ENCODE assay signal across 1 cellular context in genomic region chr22:45597460-45598192, GRCh38.
A peak's percentile ranks its signal among the peaks of the same experiment; 100 is the strongest.
TF ChIP-seq lines count a peak whose summit lies in the region.

No MANE protein-coding gene starts in this region.

TF ChIP-seq in HepG2, 621 proteins besides CTCF, POLR2A, EP300 and RAD21 (continued from another document and continues in another):
- TF ChIP-seq ARID3A (IDR thresholded peaks at IDR 0.05; ENCODE audit: low read depth, low read length) = no peak
- TF ChIP-seq MXD4 (CRISPR knock-in tag; IDR thresholded peaks at IDR 0.05) = 0 out of 2 replicates have a peak, but pooled peaks have one; percentile 57
- peak; percentile 13; the same call in 1 of the 2 replicates for TF ChIP-seq ZNF768 (CRISPR knock-in tag; IDR thresholded peaks at IDR 0.05)
- no peak for TF ChIP-seq SYNCRIP (IDR thresholded peaks at IDR 0.05; ENCODE audit: insufficient read depth, low read depth, low read length)
- TF ChIP-seq ADNP (CRISPR knock-in tag; IDR thresholded peaks at IDR 0.05) = no peak
- peak; percentile 48; the same call in 1 of the 2 replicates for TF ChIP-seq ATF2 (CRISPR knock-in tag; IDR thresholded peaks at IDR 0.05)
- no peak; the same call in 1 of the 2 replicates for TF ChIP-seq NCOA2 (CRISPR knock-in tag; IDR thresholded peaks at IDR 0.05)
- TF ChIP-seq MEIS1 (CRISPR knock-in tag; IDR thresholded peaks at IDR 0.05; ENCODE audit: borderline replicate concordance) = peak; percentile 73
- no peak for TF ChIP-seq ZNF816 (CRISPR knock-in tag; IDR thresholded peaks at IDR 0.05; ENCODE audit: borderline replicate concordance)
- no peak for TF ChIP-seq SOX6 (IDR thresholded peaks at IDR 0.05)
- TF ChIP-seq SOX6 (CRISPR knock-in tag; IDR thresholded peaks at IDR 0.05) = peak; percentile 61
- no peak for TF ChIP-seq BCLAF1 (IDR thresholded peaks at IDR 0.05)
- no peak for TF ChIP-seq ZKSCAN1 (IDR thresholded peaks at IDR 0.05; ENCODE audit: low read length)
- TF ChIP-seq RBM22 (optimal IDR thresholded peaks at IDR 0.05; ENCODE audit: low read length) = no peak
- no peak for TF ChIP-seq RFX5 (IDR thresholded peaks at IDR 0.05; ENCODE audit: low read depth, low read length)
- TF ChIP-seq ZNF280B (CRISPR knock-in tag; IDR thresholded peaks at IDR 0.05; ENCODE audit: borderline replicate concordance) = peak; percentile 45; the same call in 1 of the 2 replicates
- no peak for TF ChIP-seq ZNF10 (CRISPR knock-in tag; IDR thresholded peaks at IDR 0.05; ENCODE audit: borderline replicate concordance, low read depth)
- TF ChIP-seq ZNF710 (CRISPR knock-in tag; IDR thresholded peaks at IDR 0.05; ENCODE audit: borderline replicate concordance) = no peak
- no peak for TF ChIP-seq GRHL1 (CRISPR knock-in tag; conservative IDR thresholded peaks at IDR 0.05)
- no peak for TF ChIP-seq ZNF839 (CRISPR knock-in tag; IDR thresholded peaks at IDR 0.05; ENCODE audit: borderline replicate concordance)
- no peak for TF ChIP-seq PLSCR1 (CRISPR knock-in tag; IDR thresholded peaks at IDR 0.05; ENCODE audit: borderline replicate concordance)
- TF ChIP-seq TFDP1 (CRISPR knock-in tag; IDR thresholded peaks at IDR 0.05; ENCODE audit: borderline replicate concordance) = no peak
- no peak for TF ChIP-seq ZNF101 (CRISPR knock-in tag; IDR thresholded peaks at IDR 0.05; ENCODE audit: borderline replicate concordance, low read depth)
- no peak for TF ChIP-seq ZNF558 (CRISPR knock-in tag; IDR thresholded peaks at IDR 0.05; ENCODE audit: borderline replicate concordance)
- TF ChIP-seq ZNF331 (CRISPR knock-in tag; IDR thresholded peaks at IDR 0.05) = peak; percentile 45; the same call in 1 of the 2 replicates
- no peak for TF ChIP-seq ZNF3 (CRISPR knock-in tag; IDR thresholded peaks at IDR 0.05)
- no peak for TF ChIP-seq KDM3A (CRISPR knock-in tag; IDR thresholded peaks at IDR 0.05; ENCODE audit: low read depth)
- TF ChIP-seq NKX3-1 (CRISPR knock-in tag; IDR thresholded peaks at IDR 0.05) = no peak
- no peak for TF ChIP-seq ZNF589 (CRISPR knock-in tag; conservative IDR thresholded peaks at IDR 0.05)
- TF ChIP-seq ZNF383 (CRISPR knock-in tag; IDR thresholded peaks at IDR 0.05; ENCODE audit: borderline replicate concordance) = no peak
- TF ChIP-seq ZNF629 (CRISPR knock-in tag; conservative IDR thresholded peaks at IDR 0.05) = no peak
- no peak for TF ChIP-seq NFAT5 (CRISPR knock-in tag; IDR thresholded peaks at IDR 0.05)
- no peak for TF ChIP-seq CHD4 (IDR thresholded peaks at IDR 0.05; ENCODE audit: borderline replicate concordance, low read length)
- TF ChIP-seq BRF2 (CRISPR knock-in tag; IDR thresholded peaks at IDR 0.05) = no peak
- no peak for TF ChIP-seq ZBTB46 (CRISPR knock-in tag; IDR thresholded peaks at IDR 0.05; ENCODE audit: borderline replicate concordance)
- no peak for TF ChIP-seq ZFP36 (IDR thresholded peaks at IDR 0.05; ENCODE audit: borderline replicate concordance, low read depth, low read length, partially characterized antibody)
